8 cellular contexts compared by ENCODE assay signal in the genomic region with DNA sequence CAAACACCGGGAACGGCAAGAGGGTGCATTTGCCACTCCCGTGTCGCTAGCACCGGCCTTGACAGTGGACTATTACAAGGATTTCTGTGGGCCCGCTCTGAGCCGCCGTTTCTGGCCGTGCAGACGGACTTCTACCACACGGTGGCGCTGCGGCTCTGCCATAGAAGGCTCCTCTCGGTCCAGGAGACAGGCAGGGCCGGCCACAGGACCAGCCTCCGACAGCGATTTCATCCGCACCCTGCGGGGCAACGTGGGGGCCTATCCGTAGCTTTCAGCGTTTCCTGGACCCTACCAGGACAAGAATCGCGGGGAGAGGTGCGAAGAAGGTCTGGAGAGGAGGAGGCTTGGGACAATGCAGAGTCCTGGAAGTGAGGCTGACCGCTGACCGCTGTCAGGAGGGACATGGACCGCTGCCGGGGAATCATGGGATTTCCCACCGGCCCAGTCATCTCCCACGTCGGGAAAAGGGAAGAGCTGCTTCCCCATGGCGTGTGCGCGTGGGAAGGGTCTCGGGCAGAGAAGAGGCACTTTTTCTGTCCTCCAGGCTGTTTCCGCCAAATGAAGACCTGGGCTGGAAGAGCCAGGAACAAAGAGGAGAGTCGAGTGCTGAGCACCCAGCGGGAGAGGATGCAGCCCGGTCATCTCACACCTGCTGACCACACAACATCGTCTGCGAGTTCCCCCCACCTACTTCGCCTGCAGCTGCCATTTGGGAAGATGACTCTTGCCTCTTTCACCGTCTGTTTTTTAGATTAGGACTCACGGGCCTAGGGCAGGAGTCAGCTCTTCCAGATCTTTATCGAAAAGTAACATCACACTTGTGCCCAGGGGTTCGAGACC. TPM values are rescaled to one million over a fixed set of nuclear protein-coding genes. Genes with fewer than 3 reads are reported as not detected.
DNase-seq lines count a peak whose midpoint lies in the region; ATAC-seq and TF ChIP-seq lines count a peak whose summit lies in the region.

No MANE protein-coding gene starts in this region.

- H3K4me3 ChIP-seq in MG63 (no peak overlapping the region), SJSA1 (no peak overlapping the region), gastroesophageal sphincter (peak overlapping the region in 1 of 2 donors; percentile 38)

- peaks cover 35% of the 10 kb centered on the region for H3K4me1 ChIP-seq in SJSA1 (replicated peaks)
- peaks cover 0 to 46% (median 15%) of the 10 kb centered on the region in 3 donors for H3K4me1 ChIP-seq in gastroesophageal sphincter

- WGBS in gastroesophageal sphincter (ENCODE audit: low coverage in 1 of 2), 2 donors: 51% methylated on average over 17 of the region's 47 CpGs; no CpG with 5 or more reads in 1 of the 2 donors

- H3K27ac ChIP-seq in SJSA1 (no peak overlapping the region), gastroesophageal sphincter (peak overlapping the region in 3 of 4 donors; percentile 58 to 71 (median 61))

- no peak for TF ChIP-seq POLR2A in gastroesophageal sphincter (IDR thresholded peaks at IDR 0.05)

- H3K9me3 ChIP-seq in MG63: no peaks in the 10 kb centered on the region
- no peaks in the 10 kb centered on the region for H3K9me3 ChIP-seq in SJSA1 (replicated peaks)
- H3K9me3 ChIP-seq in gastroesophageal sphincter: no peaks in the 10 kb centered on the region

- peak; percentile 81 to 98 (median 95) for TF ChIP-seq CTCF in gastroesophageal sphincter (IDR thresholded peaks at IDR 0.05)

- H3K36me3 ChIP-seq in MG63 (no peaks in the 10 kb centered on the region), SJSA1 (no peaks in the 10 kb centered on the region), gastroesophageal sphincter (no peaks in the 10 kb centered on the region)

- ATAC-seq in GM21529 (IDR thresholded peaks at IDR 0.05; ENCODE audit: unreplicated experiment): peak; percentile 62
- ATAC-seq in gastroesophageal sphincter: peak; percentile 87

- DNase-seq in CMK (ENCODE audit: low read depth) (peak; percentile 58), MG63 (peak; percentile 79), SJSA1 (ENCODE audit: low read depth in 1 of 2, low spot score in 2 of 2) (peak; percentile 77 to 90), occipital lobe (lab: John Stamatoyannopoulos, UW) (peak; percentile 82), stromal cell of bone marrow (ENCODE audit: low read depth) (peak; percentile 68)
- peak; percentile 73 for DNase-seq in activated gamma-delta T cell treated with anti-CD3 and anti-CD28 coated beads, Interleukin-2, amount 50 U/mL, for 16 hours (ENCODE audit: low read depth)

- TF ChIP-seq EP300 in gastroesophageal sphincter (IDR thresholded peaks at IDR 0.05): no peak

- no peaks in the 10 kb centered on the region for H3K27me3 ChIP-seq in MG63
- H3K27me3 ChIP-seq in SJSA1 (replicated peaks): no peaks in the 10 kb centered on the region
- H3K27me3 ChIP-seq in gastroesophageal sphincter: no peaks in the 10 kb centered on the region

RNA-seq across cellular contexts. Expression of a gene that starts 35.5 kb away (rescaled TPM):
- total RNA-seq in MG63 (2014; rRNA removed; shearing (Covaris generic); ENCODE audit: low replicate concordance): not detected in 2 replicates
- total RNA-seq in SJSA1 (2014; rRNA removed; shearing (Covaris generic)): not detected in 2 replicates
- total RNA-seq in gastroesophageal sphincter (10 to 100 TPM in 2 of 4 donors, 1 to 10 TPM in 2; 6.0 to 19.1 (median 9.8) TPM), occipital lobe (0.62 TPM)
